In the genomic region with DNA sequence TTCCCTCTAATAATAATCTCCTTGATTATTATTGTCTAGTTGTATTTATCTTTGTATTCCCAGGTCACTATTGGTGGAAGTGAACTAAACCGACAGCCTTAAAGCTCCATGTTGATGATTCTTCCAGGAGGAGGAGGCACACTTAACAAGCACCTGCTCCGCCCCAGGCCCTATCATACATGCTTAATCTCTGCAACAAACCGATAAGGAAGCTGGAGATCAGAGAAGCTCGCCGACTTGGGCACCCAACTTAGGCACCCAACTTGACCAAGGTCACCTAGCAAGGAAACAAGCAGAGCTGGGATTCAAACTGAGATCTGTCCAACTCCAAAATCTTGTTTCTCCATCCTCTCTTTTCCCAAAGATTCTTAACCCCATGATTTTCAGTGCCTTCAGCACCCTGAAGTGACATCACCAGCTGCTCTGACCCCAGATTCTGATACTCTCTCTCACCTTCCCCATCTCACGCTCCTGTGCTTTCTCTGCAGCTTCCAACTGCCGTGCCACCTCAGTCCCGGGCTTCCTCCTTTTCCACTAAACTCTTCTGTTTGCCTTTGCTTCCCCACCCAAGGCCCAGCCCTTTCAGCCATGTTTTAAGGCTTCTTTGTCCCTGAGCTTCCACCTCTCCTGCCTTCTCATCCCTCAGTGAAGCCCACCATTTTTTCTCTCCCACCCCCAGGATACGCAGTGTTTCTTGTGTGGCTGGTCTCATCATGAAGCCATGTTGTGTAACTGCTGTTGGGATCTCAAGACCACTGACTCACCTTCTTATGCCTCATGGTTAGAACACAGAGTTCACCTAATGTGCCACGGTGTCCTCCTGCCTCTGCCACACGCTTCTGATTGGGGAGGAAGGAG, we compare ENCODE assay signal across 29 cellular contexts. TPM values are rescaled to one million over a fixed set of nuclear protein-coding genes. Genes with fewer than 3 reads are reported as not detected.
DNase-seq lines count a peak whose midpoint lies in the region; ATAC-seq, FAIRE-seq and TF ChIP-seq lines count a peak whose summit lies in the region.
"Had no signal": no experiment of that assay in that cellular context is flagged by ENCODE, and none has a peak within 500 bp of the region (broad histone marks: within the 10 kb centered on the region; RNA-seq: fewer than 3 reads in every experiment).

No MANE protein-coding gene starts in this region.

- H3K4me3 ChIP-seq in Peyer's patch (no peak overlapping the region), small intestine (ENCODE audit: low read depth in 1 of 2, low read length in 2 of 2) (no peak overlapping the region), kidney (ENCODE audit: low read length in 2 of 2) (no peak overlapping the region), HAP-1 (no peak overlapping the region)
- H3K4me3 ChIP-seq: adrenal gland, GM23338, lower lobe of right lung, prostate gland, sigmoid colon, suprapubic skin, vagina had no signal

- FAIRE-seq in small intestine (lab: Jason Lieb, UNC) (no peak), kidney (lab: Jason Lieb, UNC) (no peak)

- H3K9me3 ChIP-seq in Peyer's patch, result no peaks in the 10 kb centered on the region
- H3K9me3 ChIP-seq in small intestine (ENCODE audit: control insufficient read depth, low read depth), result no peaks in the 10 kb centered on the region
- H3K9me3 ChIP-seq in kidney (ENCODE audit: control insufficient read depth in 1 of 2, low read length in 2 of 2), result no peaks in the 10 kb centered on the region
- no peaks in the 10 kb centered on the region for H3K9me3 ChIP-seq in HAP-1
- H3K9me3 ChIP-seq: adrenal gland, lower lobe of right lung, neutrophil, prostate gland, sigmoid colon, suprapubic skin, vagina had no signal

- no peaks in the 10 kb centered on the region for H3K27me3 ChIP-seq in Peyer's patch
- no peaks in the 10 kb centered on the region for H3K27me3 ChIP-seq in small intestine (ENCODE audit: control insufficient read depth in 2 of 2, insufficient read depth in 2 of 2, low read length in 2 of 2)
- H3K27me3 ChIP-seq in HAP-1 (ENCODE audit: low read depth), result no peaks in the 10 kb centered on the region
- H3K27me3 ChIP-seq: adrenal gland, brain microvascular endothelial cell, sigmoid colon, vagina had no signal

- no peak for TF ChIP-seq CTCF in Peyer's patch (IDR thresholded peaks at IDR 0.05)
- no peak for TF ChIP-seq CTCF in kidney (IDR thresholded peaks at IDR 0.05; ENCODE audit: borderline replicate concordance, extremely low read depth, insufficient read depth)

- DNase-seq in HT-29 (ENCODE audit: low spot score) (peak; percentile 77), Peyer's patch (peak in 1 of 3 donors; percentile 77), left colon (peak; percentile 77 to 80), small intestine (peak; percentile 82), kidney (no peak), Ammon's horn (ENCODE audit: low spot score) (no peak), HAP-1 (ENCODE audit: low spot score in 2 of 2) (no peak)
- DNase-seq: activated CD4-positive, alpha-beta T cell treated with anti-CD3 and anti-CD28 coated beads, Interleukin-2, amount 10 ng/mL, durations not matched to agents 7 days and 5 days; activated T-cell treated with anti-CD3 and anti-CD28 coated beads, Interleukin-2, amount 50 U/mL, for 48 hours; adrenal gland; brain microvascular endothelial cell; CD4-positive, alpha-beta T cell; effector CD8-positive, alpha-beta T cell; erythroblast; Kasumi-1; lower lobe of right lung; MV-4-11; NCI-H1436 treated with DMSO at 0.1 percent for 48 hours; SHP77 treated with DMSO at 0.1 percent for 48 hours; sigmoid colon; stimulated activated CD4-positive, alpha-beta T cell treated with anti-CD3 and anti-CD28 coated beads, Interleukin-4, amount 100 ng/mL, for 4 hours; stimulated activated naive B cell treated with anti-CD40 and anti-IgM and Interleukin-4, amounts not matched to agents 10 μg/mL and 1 μg/mL and 100 μg/mL, for 72 hours; T-helper 9 cell had no signal

- no peak for TF ChIP-seq POLR2A in Peyer's patch (IDR thresholded peaks at IDR 0.05)

- ATAC-seq in left colon (peak; percentile 81), HG03565 (IDR thresholded peaks at IDR 0.05; ENCODE audit: unreplicated experiment) (no peak)
- ATAC-seq: GM23338; lower lobe of right lung; stimulated activated naive B cell treated with anti-CD40 and anti-IgM and Interleukin-4, amounts not matched to agents 10 μg/mL and 1 μg/mL and 100 μg/mL, for 72 hours had no signal

- 24 to 61% (median 45%) methylated on average over 11 of the region's 11 CpGs for WGBS in small intestine, 3 donors

- H3K9ac ChIP-seq in kidney (ENCODE audit: low read length in 2 of 2), result no peak overlapping the region

- H3K4me1 ChIP-seq in Peyer's patch, result peaks cover 0 to 25% (median 0%) of the 10 kb centered on the region in 4 donors
- peaks cover 3 to 5% of the 10 kb centered on the region in 2 donors for H3K4me1 ChIP-seq in small intestine (ENCODE audit: control insufficient read depth in 2 of 2, insufficient read depth in 1 of 2, low read depth in 1 of 2, low read length in 1 of 2)
- peaks cover 4 to 22% of the 10 kb centered on the region in 2 donors for H3K4me1 ChIP-seq in kidney (ENCODE audit: control insufficient read depth in 1 of 2, insufficient read depth in 1 of 2, low read depth in 1 of 2, low read length in 2 of 2)
- no peaks in the 10 kb centered on the region for H3K4me1 ChIP-seq in HAP-1
- H3K4me1 ChIP-seq: adrenal gland, prostate gland, sigmoid colon, suprapubic skin, vagina had no signal

- H3K36me3 ChIP-seq in Peyer's patch (no peaks in the 10 kb centered on the region), small intestine (ENCODE audit: control insufficient read depth in 2 of 2, insufficient read depth in 2 of 2, low read length in 2 of 2) (no peaks in the 10 kb centered on the region), kidney (ENCODE audit: control insufficient read depth in 1 of 2, insufficient read depth in 2 of 2, low read length in 2 of 2) (no peaks in the 10 kb centered on the region), HAP-1 (replicated peaks) (no peaks in the 10 kb centered on the region)
- H3K36me3 ChIP-seq: adrenal gland, brain microvascular endothelial cell, lower lobe of right lung, neutrophil, prostate gland, sigmoid colon, suprapubic skin, vagina had no signal

- in situ Hi-C loops in HAP-1 (cut with MboI; ENCODE audit: low sequenced_read_pairs), result no loop called here

- intact Hi-C loops in left colon (cut with DNase I, micrococcal nuclease) (no loop called here), kidney (cut with DNase I) (no loop called here)

- peak overlapping the region in 3 of 4 donors; percentile 17 to 73 (median 60) for H3K27ac ChIP-seq in Peyer's patch
- peak overlapping the region in 1 of 2 donors; percentile 84 for H3K27ac ChIP-seq in small intestine (ENCODE audit: low read depth in 1 of 2, low read length in 1 of 2)
- no peak overlapping the region for H3K27ac ChIP-seq in kidney (ENCODE audit: low read depth in 2 of 2, low read length in 2 of 2)
- H3K27ac ChIP-seq: adrenal gland, brain microvascular endothelial cell, lower lobe of right lung, neutrophil, prostate gland, sigmoid colon, suprapubic skin, vagina had no signal

RNA-seq across cellular contexts. Expression of a gene that starts 6.6 kb away (rescaled TPM):
- total RNA-seq in HT-29 (2014; rRNA removed; shearing (Covaris generic)), result 9,796 and 10,041 TPM in 2 replicates
- total RNA-seq in Peyer's patch, result 100 to 1,000 TPM; 320 to 614 (median 477) TPM
- 100 to 1,000 TPM; 815 to 912 TPM for total RNA-seq in left colon
- 100 to 1,000 TPM; 484 to 728 (median 496) TPM for polyA plus RNA-seq in small intestine
- 386 TPM for total RNA-seq in kidney
- polyA plus RNA-seq in kidney (ENCODE audit: insufficient read depth, low read depth, low replicate concordance), result 245 TPM

RNA-seq across cellular contexts. Expression of a gene that starts 37.4 kb away (rescaled TPM):
- 5,686 and 5,723 TPM in 2 replicates for total RNA-seq in HT-29 (2014; rRNA removed; shearing (Covaris generic))
- total RNA-seq in Peyer's patch (1,000 to 10,000 TPM; 1,046 to 2,452 (median 2,098) TPM), left colon (1,000 to 10,000 TPM; 4,047 to 4,291 TPM), kidney (546 TPM)
- polyA plus RNA-seq in small intestine (1,000 to 10,000 TPM; 2,417 to 3,002 (median 2,429) TPM), kidney (ENCODE audit: insufficient read depth, low read depth, low replicate concordance) (333 TPM)

Comparison
In these comparisons a context has a peak if more than half of its experiments do, and no peak if none do; other contexts are left out.
1. DNase-seq: peak in HT-29 (single experiment), left colon (2 of 2) and small intestine (single experiment); none in kidney (single experiment), Ammon's horn (single experiment) and HAP-1 (0 of 2).
2. H3K27ac ChIP-seq: peak in Peyer's patch (3 of 4); none in kidney (0 of 2).
3. RNA of a gene that starts 6.6 kb away (total RNA-seq): 9,796 to 10,041 TPM in HT-29; 815 to 912 TPM in left colon, 320 to 614 TPM in Peyer's patch and 386 TPM in kidney (single experiment); every median in the first group is over 10 times any median in the second.